Comparison of ENCODE assay signal across 21 cellular contexts in the genomic region with DNA sequence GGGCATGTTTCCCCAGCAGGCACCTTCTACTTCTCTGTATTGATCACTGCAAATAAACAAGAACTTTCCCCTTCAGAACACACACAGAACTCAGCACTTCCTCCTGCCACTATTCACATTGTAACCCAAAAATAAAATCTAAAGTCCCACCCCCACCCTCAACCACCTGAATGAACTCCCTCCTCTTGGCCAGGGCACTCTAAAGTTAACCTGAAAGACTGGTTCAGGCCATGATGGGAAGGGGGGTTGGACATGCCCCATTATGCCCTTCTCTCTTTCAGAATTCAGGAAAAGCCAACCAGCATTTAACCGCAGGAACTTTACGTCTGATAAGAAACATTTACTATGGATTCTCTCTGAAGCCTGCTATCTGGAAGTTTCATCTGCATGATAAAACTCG. TPM values are rescaled to one million over a fixed set of nuclear protein-coding genes. Genes with fewer than 3 reads are reported as not detected.
DNase-seq lines count a peak whose midpoint lies in the region; ATAC-seq and TF ChIP-seq lines count a peak whose summit lies in the region.
"Had no signal": no experiment of that assay in that cellular context is flagged by ENCODE, and none has a peak within 500 bp of the region (broad histone marks: within the 10 kb centered on the region; RNA-seq: fewer than 3 reads in every experiment).

No MANE protein-coding gene starts in this region.

- POLR2A ChIA-PET in Panc1 (lab: Charles Lee): no interaction called here

- TF ChIP-seq CTCF in Panc1 (IDR thresholded peaks at IDR 0.05) (no peak), lower lobe of right lung (IDR thresholded peaks at IDR 0.05) (no peak), prostate gland (IDR thresholded peaks at IDR 0.05) (no peak)

- H3K9me3 ChIP-seq in Panc1 (ENCODE audit: control insufficient read depth, insufficient read depth, low read depth, low read length) (no peaks in the 10 kb centered on the region), lower lobe of right lung (no peaks in the 10 kb centered on the region), prostate gland (no peaks in the 10 kb centered on the region)
- H3K9me3 ChIP-seq: BE2C had no signal

- CTCF ChIA-PET in Panc1 (lab: Charles Lee): no interaction called here

- ATAC-seq in Panc1 (no peak), lower lobe of right lung (peak; percentile 86 to 87)
- ATAC-seq: HCT116, HepG2 had no signal

- TF ChIP-seq POLR2A in prostate gland (IDR thresholded peaks at IDR 0.05): no peak

- no TSS peak for BruUV-seq in Panc1 (replicated peaks; lab: Mats Ljungman, UMichigan)

- in situ Hi-C loops in Panc1 (cut with HindIII; ENCODE audit: low pct_unique_long_range_greater_than_20kb, low sequenced_read_pairs): no loop called here

- H3K4me3 ChIP-seq in Panc1 (ENCODE audit: low read depth in 2 of 2, low read length in 2 of 2) (no peak overlapping the region), lower lobe of right lung (no peak overlapping the region), prostate gland (no peak overlapping the region)

- 33% methylated on average over 3 of the region's 3 CpGs for WGBS in prostate gland

- H3K27ac ChIP-seq in Panc1 (ENCODE audit: low read length): peak overlapping the region; percentile 2; the same call in 1 of the 2 replicates
- peak overlapping the region; percentile 47 for H3K27ac ChIP-seq in lower lobe of right lung
- H3K27ac ChIP-seq in prostate gland: no peak overlapping the region

- DNase-seq in Panc1 (ENCODE audit: low read depth, low spot score) (no peak), lower lobe of right lung (no peak), prostate gland (ENCODE audit: low spot score) (peak; percentile 45), NCI-H2029 treated with DMSO at 0.1 percent for 48 hours (lab: John Stamatoyannopoulos, UW) (no peak), ecto neural progenitor cell (ENCODE audit: low spot score) (no peak), posterior vena cava (ENCODE audit: low spot score) (no peak)
- DNase-seq in activated CD4-positive, CD25-positive, alpha-beta regulatory T cell treated with anti-CD3 and anti-CD28 coated beads, Interleukin-2, amount 50 U/mL, for 72 hours: no peak
- DNase-seq: ACHN; BE2C; CD4-positive, alpha-beta memory T cell; DMS153; DMS79; GDM1; GOT3; H7; HFFc6 had no signal

- H3K27me3 ChIP-seq in Panc1 (ENCODE audit: control insufficient read depth, insufficient read depth, low read length) (no peaks in the 10 kb centered on the region), lower lobe of right lung (ENCODE audit: low read depth) (no peaks in the 10 kb centered on the region), prostate gland (replicated peaks; ENCODE audit: insufficient read depth) (no peaks in the 10 kb centered on the region)

- no peaks in the 10 kb centered on the region for H3K36me3 ChIP-seq in Panc1 (ENCODE audit: control insufficient read depth, insufficient read depth, low read length)
- no peaks in the 10 kb centered on the region for H3K36me3 ChIP-seq in lower lobe of right lung
- H3K36me3 ChIP-seq in prostate gland: no peaks in the 10 kb centered on the region
- H3K36me3 ChIP-seq: BE2C had no signal

- no peaks in the 10 kb centered on the region for H3K4me1 ChIP-seq in Panc1 (ENCODE audit: control insufficient read depth, insufficient read depth, low read length)
- H3K4me1 ChIP-seq in lower lobe of right lung: peaks cover 11% of the 10 kb centered on the region
- no peaks in the 10 kb centered on the region for H3K4me1 ChIP-seq in prostate gland (replicated peaks)
- H3K4me1 ChIP-seq: BE2C had no signal

- intact Hi-C loops in Panc1 (cut with micrococcal nuclease; ENCODE audit: unreplicated experiment): no loop called here
- intact Hi-C loops in lower lobe of right lung (cut with DNase I): no loop called here
- intact Hi-C loops in prostate gland (cut with DNase I): no loop called here
- intact Hi-C loops in posterior vena cava (cut with DNase I): no loop called here

RNA-seq across cellular contexts. Expression of a gene that starts 27.4 kb away (rescaled TPM):
- total RNA-seq in Panc1 (2021; ENCODE audit: unreplicated experiment): 513 TPM
- 230 TPM for polyA plus RNA-seq in Panc1 (2012; ENCODE audit: insufficient read length)
- 34.1 TPM for total RNA-seq in lower lobe of right lung
- 10 to 100 TPM; 30.2 to 41.8 TPM for total RNA-seq in prostate gland
- 100 to 1,000 TPM in 1 of 2 donors, 10 to 100 TPM in 1; 39.1 to 155 TPM for total RNA-seq in posterior vena cava
- total RNA-seq: HepG2 had no signal
- polyA plus RNA-seq: CD4-positive, alpha-beta memory T cell; HepG2; IgD-negative memory B cell had no signal

RNA-seq across cellular contexts. Expression of a gene that starts 42.3 kb away (rescaled TPM):
- total RNA-seq in Panc1 (2021; ENCODE audit: unreplicated experiment) (0.31 TPM), lower lobe of right lung (not detected), prostate gland (not detected), posterior vena cava (under 1 TPM in 1 of 2 donors, not detected in 1; 0.52 TPM)
- polyA plus RNA-seq in Panc1 (2012; ENCODE audit: insufficient read length): not detected
- total RNA-seq: CD4-positive, alpha-beta memory T cell; H7; HepG2; HFFc6 had no signal
- polyA plus RNA-seq: CD4-positive, alpha-beta memory T cell; HepG2; IgD-negative memory B cell had no signal

RNA-seq across cellular contexts. Expression of a gene that starts 57.8 kb away (rescaled TPM):
- total RNA-seq in Panc1 (2021; ENCODE audit: unreplicated experiment) (not detected), lower lobe of right lung (1.1 TPM), prostate gland (1 to 10 TPM in 1 of 2 donors, not detected in 1; 1.1 TPM), posterior vena cava (under 1 TPM in 1 of 2 donors, not detected in 1; 0.90 TPM)
- not detected for polyA plus RNA-seq in Panc1 (2012; ENCODE audit: insufficient read length)
- total RNA-seq: CD4-positive, alpha-beta memory T cell; Daoy; H7; HepG2; HFFc6 had no signal
- polyA plus RNA-seq: CD14-positive monocyte; CD4-positive, alpha-beta memory T cell; HepG2; IgD-negative memory B cell had no signal

Comparison
In these comparisons a context has a peak if more than half of its experiments do, and no peak if none do; other contexts are left out.
1. H3K27ac ChIP-seq: peak in Panc1 (single experiment) and lower lobe of right lung (single experiment); none in prostate gland (0 of 2).